In genomic region chr9:124771867-124772621, GRCh38 we compare ENCODE assay signal across 1 cellular context.
TF ChIP-seq lines count a peak whose summit lies in the region.

No MANE protein-coding gene starts in this region.

TF ChIP-seq in HepG2, 621 proteins besides CTCF, POLR2A, EP300 and RAD21 (continued from another document and continues in another):
- peak; percentile 31; the same call in 1 of the 2 replicates for TF ChIP-seq RXRB (CRISPR knock-in tag; IDR thresholded peaks at IDR 0.05; ENCODE audit: borderline replicate concordance)
- peak; percentile 96 for TF ChIP-seq ADNP (CRISPR knock-in tag; IDR thresholded peaks at IDR 0.05)
- 0 out of 2 replicates have a peak, but pooled peaks have one; percentile 18 for TF ChIP-seq HOXD1 (CRISPR knock-in tag; IDR thresholded peaks at IDR 0.05)
- 0 out of 2 replicates have a peak, but pooled peaks have one; percentile 56 for TF ChIP-seq ZNF121 (CRISPR knock-in tag; IDR thresholded peaks at IDR 0.05)
- TF ChIP-seq MTA3 (CRISPR knock-in tag; IDR thresholded peaks at IDR 0.05) = no peak
- TF ChIP-seq NFATC3 (CRISPR knock-in tag; IDR thresholded peaks at IDR 0.05) = no peak
- peak; percentile 50; the same call in 1 of the 2 replicates for TF ChIP-seq ZFP82 (CRISPR knock-in tag; IDR thresholded peaks at IDR 0.05; ENCODE audit: borderline replicate concordance)
- no peak for TF ChIP-seq ZNF407 (CRISPR knock-in tag; IDR thresholded peaks at IDR 0.05; ENCODE audit: not compliant biosample characterization)
- TF ChIP-seq ZMYM3 (CRISPR knock-in tag; IDR thresholded peaks at IDR 0.05) = peak; percentile 99
- TF ChIP-seq NPAS2 (CRISPR knock-in tag; IDR thresholded peaks at IDR 0.05; ENCODE audit: borderline replicate concordance) = no peak
- TF ChIP-seq SPEN (CRISPR knock-in tag; IDR thresholded peaks at IDR 0.05; ENCODE audit: low read depth) = 0 out of 2 replicates have a peak, but pooled peaks have one; percentile 8
- TF ChIP-seq ZNF839 (CRISPR knock-in tag; IDR thresholded peaks at IDR 0.05; ENCODE audit: borderline replicate concordance) = no peak
- no peak for TF ChIP-seq ZNF180 (CRISPR knock-in tag; IDR thresholded peaks at IDR 0.05; ENCODE audit: borderline replicate concordance, low read depth)
- 0 out of 4 replicates have a peak, but pooled peaks of 1 of the 2 experiments have one; percentile 4 for TF ChIP-seq ATF4 (CRISPR knock-in tag; IDR thresholded peaks at IDR 0.05)
- 0 out of 2 replicates have a peak, but pooled peaks have one; percentile 33 for TF ChIP-seq TSC22D2 (CRISPR knock-in tag; IDR thresholded peaks at IDR 0.05; ENCODE audit: borderline replicate concordance)
- TF ChIP-seq IRF9 (CRISPR knock-in tag; IDR thresholded peaks at IDR 0.05; ENCODE audit: borderline replicate concordance) = 0 out of 2 replicates have a peak, but pooled peaks have one; percentile 28
- TF ChIP-seq ZFY (CRISPR knock-in tag; IDR thresholded peaks at IDR 0.05) = peak; percentile 65
- no peak for TF ChIP-seq U2AF1 (optimal IDR thresholded peaks at IDR 0.05; ENCODE audit: low read depth, low read length)
- TF ChIP-seq YY1 (IDR thresholded peaks at IDR 0.05; ENCODE audit: insufficient read depth, insufficient replicate concordance, low read depth, low read length) = peak; percentile 43
- peak; percentile 68 for TF ChIP-seq SALL1 (CRISPR knock-in tag; IDR thresholded peaks at IDR 0.05)
- peak; percentile 52; the same call in 1 of the 2 replicates for TF ChIP-seq ZNF768 (CRISPR knock-in tag; IDR thresholded peaks at IDR 0.05)
- TF ChIP-seq HNRNPK (IDR thresholded peaks at IDR 0.05; ENCODE audit: low read depth, low read length, poor library complexity, severe bottlenecking) = no peak
- TF ChIP-seq RCOR2 (CRISPR knock-in tag; IDR thresholded peaks at IDR 0.05) = peak; percentile 97
- 0 out of 2 replicates have a peak, but pooled peaks have one; percentile 58 for TF ChIP-seq ZNF3 (CRISPR knock-in tag; IDR thresholded peaks at IDR 0.05)
- TF ChIP-seq ZNF275 (CRISPR knock-in tag; IDR thresholded peaks at IDR 0.05; ENCODE audit: borderline replicate concordance) = 0 out of 2 replicates have a peak, but pooled peaks have one; percentile 12
- TF ChIP-seq KLF6 (CRISPR knock-in tag; IDR thresholded peaks at IDR 0.05) = no peak
- TF ChIP-seq HDAC2 (CRISPR knock-in tag; IDR thresholded peaks at IDR 0.05) = peak; percentile 73; the same call in 1 of the 2 replicates
- TF ChIP-seq LCORL (IDR thresholded peaks at IDR 0.05) = no peak
- 0 out of 2 replicates have a peak, but pooled peaks have one; percentile 37 for TF ChIP-seq LCORL (CRISPR knock-in tag; IDR thresholded peaks at IDR 0.05)
- TF ChIP-seq GABPA (IDR thresholded peaks at IDR 0.05; ENCODE audit: low read depth, low read length) = no peak
- TF ChIP-seq GABPA (CRISPR knock-in tag; IDR thresholded peaks at IDR 0.05; ENCODE audit: low read depth) = peak; percentile 27; the same call in 1 of the 2 replicates
- TF ChIP-seq ZNF691 (CRISPR knock-in tag; IDR thresholded peaks at IDR 0.05; ENCODE audit: borderline replicate concordance, low read depth) = no peak
- peak; percentile 63; the same call in 1 of the 2 replicates for TF ChIP-seq ZNF766 (CRISPR knock-in tag; IDR thresholded peaks at IDR 0.05; ENCODE audit: borderline replicate concordance)
- TF ChIP-seq ZNF616 (CRISPR knock-in tag; IDR thresholded peaks at IDR 0.05; ENCODE audit: low read depth) = no peak
- TF ChIP-seq CBFB (CRISPR knock-in tag; IDR thresholded peaks at IDR 0.05) = peak; percentile 53; the same call in 1 of the 2 replicates
- TF ChIP-seq ZNF574 (CRISPR knock-in tag; IDR thresholded peaks at IDR 0.05) = peak; percentile 28; the same call in 1 of the 2 replicates
- TF ChIP-seq CREBL2 (CRISPR knock-in tag; IDR thresholded peaks at IDR 0.05; ENCODE audit: borderline replicate concordance) = no peak
- TF ChIP-seq HES4 (CRISPR knock-in tag; IDR thresholded peaks at IDR 0.05; ENCODE audit: borderline replicate concordance) = no peak
- no peak for TF ChIP-seq NR2F1 (CRISPR knock-in tag; IDR thresholded peaks at IDR 0.05)
- 0 out of 2 replicates have a peak, but pooled peaks have one; percentile 29 for TF ChIP-seq FOXO1 (CRISPR knock-in tag; IDR thresholded peaks at IDR 0.05)
- TF ChIP-seq ZNF260 (CRISPR knock-in tag; IDR thresholded peaks at IDR 0.05; ENCODE audit: borderline replicate concordance, low read depth) = no peak
- TF ChIP-seq SMC3 (IDR thresholded peaks at IDR 0.05; ENCODE audit: low read length) = peak; percentile 33; the same call in 1 of the 2 replicates
- peak; percentile 30; the same call in 1 of the 2 replicates for TF ChIP-seq PHF8 (CRISPR knock-in tag; IDR thresholded peaks at IDR 0.05)
- TF ChIP-seq MED1 (CRISPR knock-in tag; IDR thresholded peaks at IDR 0.05) = peak; percentile 41; the same call in 1 of the 2 replicates
- TF ChIP-seq SKIL (CRISPR knock-in tag; IDR thresholded peaks at IDR 0.05; ENCODE audit: borderline replicate concordance) = no peak
- TF ChIP-seq FOXK2 (IDR thresholded peaks at IDR 0.05) = no peak
